In genomic region chrX:78710146-78710545, GRCh38 we compare ENCODE assay signal across 2 cellular contexts.
TF ChIP-seq lines count a peak whose summit lies in the region.

No MANE protein-coding gene starts in this region.

TF ChIP-seq in IMR-90, 13 proteins besides CTCF, POLR2A, EP300 and RAD21:
- TF ChIP-seq RFX5 (IDR thresholded peaks at IDR 0.05; ENCODE audit: low read depth, low read length), result no peak
- no peak for TF ChIP-seq MXI1 (IDR thresholded peaks at IDR 0.05; ENCODE audit: borderline replicate concordance, low read depth, low read length)
- no peak for TF ChIP-seq SMC3 (IDR thresholded peaks at IDR 0.05; ENCODE audit: low read depth, low read length)
- no peak for TF ChIP-seq MAZ (IDR thresholded peaks at IDR 0.05; ENCODE audit: borderline replicate concordance, low read depth, low read length)
- TF ChIP-seq ELK1 (IDR thresholded peaks at IDR 0.05; ENCODE audit: borderline replicate concordance, low read depth, low read length), result no peak
- no peak for TF ChIP-seq BHLHE40 (IDR thresholded peaks at IDR 0.05; ENCODE audit: low read depth, low read length)
- no peak for TF ChIP-seq RCOR1 (IDR thresholded peaks at IDR 0.05; ENCODE audit: insufficient replicate concordance, low read length)
- TF ChIP-seq FOS (IDR thresholded peaks at IDR 0.05; ENCODE audit: low read depth, low read length), result no peak
TF ChIP-seq in IMR-90: peak in this region for 0.

TF ChIP-seq in GM12878, 131 proteins besides CTCF, POLR2A, EP300 and RAD21:
- 0 out of 2 replicates have a peak, but pooled peaks have one; percentile 17 for TF ChIP-seq PAX5 (IDR thresholded peaks at IDR 0.05; ENCODE audit: borderline replicate concordance, low read depth, low read length)
- TF ChIP-seq, protein P1, sequence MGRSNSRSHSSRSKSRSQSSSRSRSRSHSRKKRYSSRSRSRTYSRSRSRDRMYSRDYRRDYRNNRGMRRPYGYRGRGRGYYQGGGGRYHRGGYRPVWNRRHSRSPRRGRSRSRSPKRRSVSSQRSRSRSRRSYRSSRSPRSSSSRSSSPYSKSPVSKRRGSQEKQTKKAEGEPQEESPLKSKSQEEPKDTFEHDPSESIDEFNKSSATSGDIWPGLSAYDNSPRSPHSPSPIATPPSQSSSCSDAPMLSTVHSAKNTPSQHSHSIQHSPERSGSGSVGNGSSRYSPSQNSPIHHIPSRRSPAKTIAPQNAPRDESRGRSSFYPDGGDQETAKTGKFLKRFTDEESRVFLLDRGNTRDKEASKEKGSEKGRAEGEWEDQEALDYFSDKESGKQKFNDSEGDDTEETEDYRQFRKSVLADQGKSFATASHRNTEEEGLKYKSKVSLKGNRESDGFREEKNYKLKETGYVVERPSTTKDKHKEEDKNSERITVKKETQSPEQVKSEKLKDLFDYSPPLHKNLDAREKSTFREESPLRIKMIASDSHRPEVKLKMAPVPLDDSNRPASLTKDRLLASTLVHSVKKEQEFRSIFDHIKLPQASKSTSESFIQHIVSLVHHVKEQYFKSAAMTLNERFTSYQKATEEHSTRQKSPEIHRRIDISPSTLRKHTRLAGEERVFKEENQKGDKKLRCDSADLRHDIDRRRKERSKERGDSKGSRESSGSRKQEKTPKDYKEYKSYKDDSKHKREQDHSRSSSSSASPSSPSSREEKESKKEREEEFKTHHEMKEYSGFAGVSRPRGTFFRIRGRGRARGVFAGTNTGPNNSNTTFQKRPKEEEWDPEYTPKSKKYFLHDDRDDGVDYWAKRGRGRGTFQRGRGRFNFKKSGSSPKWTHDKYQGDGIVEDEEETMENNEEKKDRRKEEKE (IDR thresholded peaks at IDR 0.05), result no peak
